Comparison of ENCODE assay signal across 8 cellular contexts in genomic region chr2:85596486-85597143, GRCh38. TPM values are rescaled to one million over a fixed set of nuclear protein-coding genes. Genes with fewer than 3 reads are reported as not detected.
DNase-seq lines count a peak whose midpoint lies in the region; ATAC-seq, FAIRE-seq and TF ChIP-seq lines count a peak whose summit lies in the region.
"Had no signal": no experiment of that assay in that cellular context is flagged by ENCODE, and none has a peak within 500 bp of the region (broad histone marks: within the 10 kb centered on the region; RNA-seq: fewer than 3 reads in every experiment).

No MANE protein-coding gene starts in this region.

- peak overlapping the region; percentile 18 for H3K27ac Mint-ChIP-seq in activated B cell treated with CpG ODN at 0.5 μM for 24 hours

- H3K4me3 ChIP-seq in HCT116 (replicated peaks in 1 of 2; ENCODE audit: low read depth in 1 of 2, low read length in 2 of 2) (peak overlapping the region; percentile 86 to 95), iPS-15b (ENCODE audit: low read depth, low read length) (peak overlapping the region; percentile 96), spleen (peak overlapping the region; percentile 59 to 86 (median 77))

- peaks cover 12 to 30% of the 10 kb centered on the region in 2 experiments for H3K4me1 ChIP-seq in HCT116 (ENCODE audit: control insufficient read depth in 1 of 2, insufficient read depth in 2 of 2, low read length in 2 of 2)
- peaks cover 4% of the 10 kb centered on the region for H3K4me1 ChIP-seq in iPS-15b (ENCODE audit: control insufficient read depth, insufficient read depth, low read length)
- H3K4me1 ChIP-seq in spleen, result peaks cover 21 to 92% (median 43%) of the 10 kb centered on the region in 6 donors

- H4K20me1 ChIP-seq in HCT116 (ENCODE audit: insufficient read depth), result no peaks in the 10 kb centered on the region

- TF ChIP-seq CTCF in HCT116 (IDR thresholded peaks at IDR 0.05 in 2 of 3, conservative IDR thresholded peaks at IDR 0.05 in 1 of 3; ENCODE audit: borderline replicate concordance in 1 of 3, insufficient read depth in 1 of 3, low read depth in 2 of 3, low read length in 2 of 3), result no peak
- TF ChIP-seq CTCF in activated B cell treated with CpG ODN at 0.5 μM for 24 hours (IDR thresholded peaks at IDR 0.05), result no peak
- no peak for TF ChIP-seq CTCF in spleen (IDR thresholded peaks at IDR 0.05 in 8 of 11, conservative IDR thresholded peaks at IDR 0.05 in 3 of 11)
- TF ChIP-seq CTCF in D721Med (IDR thresholded peaks at IDR 0.05; ENCODE audit: insufficient read depth, missing control alignments), result no peak

- no peaks in the 10 kb centered on the region for H3K9me2 ChIP-seq in HCT116 (ENCODE audit: insufficient read depth)

- WGBS in spleen, 5 donors, result 69 to 81% (median 74%) methylated on average over 3 of the region's 3 CpGs

- peak overlapping the region; percentile 90 for H3K4me2 ChIP-seq in HCT116 (ENCODE audit: low read length)

- CTCF ChIA-PET in HCT116 (lab: Charles Lee) (no interaction called here), activated B cell treated with CpG ODN at 0.5 μM for 24 hours (lab: Charles Lee) (no interaction called here)

- no peak overlapping the region for H2AFZ ChIP-seq in HCT116 (ENCODE audit: low read depth, low read length, poor library complexity, severe bottlenecking)

- TF ChIP-seq POLR2A in HCT116 (IDR thresholded peaks at IDR 0.05; ENCODE audit: borderline replicate concordance, extremely low read depth, insufficient read depth, insufficient read length), result no peak
- no peak for TF ChIP-seq POLR2A in spleen (IDR thresholded peaks at IDR 0.05)

- peak overlapping the region; percentile 82 for H3K9ac ChIP-seq in HCT116 (ENCODE audit: low read length)
- no peak overlapping the region for H3K9ac ChIP-seq in iPS-15b (ENCODE audit: low read depth, low read length)

- intact Hi-C loops in HCT116 (cut with micrococcal nuclease) (no loop called here), activated B cell treated with CpG ODN at 0.5 μM for 24 hours (cut with micrococcal nuclease) (no loop called here), spleen (cut with DNase I; ENCODE audit: low total_unique reads) (no loop called here)

- H3K4me3 Mint-ChIP-seq in activated B cell treated with CpG ODN at 0.5 μM for 24 hours, result peak overlapping the region; percentile 99

- POLR2A ChIA-PET in HCT116 (lab: Charles Lee) (no interaction called here), activated B cell treated with CpG ODN at 0.5 μM for 24 hours (lab: Charles Lee) (interaction anchor here (0.7 to 6.8 kb wide), 10 partner anchors 9 to 188 kb away, joined by 3 to 59 read pairs (median 18); partner anchors contain the start of genes C2orf68, GGCX, MAT2A and SH2D6)

- DNase-seq in HCT116 (ENCODE audit: low read depth, low spot score) (no peak), activated B cell treated with CpG ODN at 0.5 μM for 24 hours (no peak), spleen (no peak), D721Med (ENCODE audit: insufficient read length, low spot score) (no peak)
- DNase-seq: NCI-H524 had no signal

- ATAC-seq in HCT116 (no peak), activated B cell treated with CpG ODN at 0.5 μM for 24 hours (ENCODE audit: low read depth) (no peak), GM18873 (IDR thresholded peaks at IDR 0.05; ENCODE audit: low FRiP score, unreplicated experiment) (no peak), GM19351 (IDR thresholded peaks at IDR 0.05; ENCODE audit: unreplicated experiment) (no peak)

- no TSS peak for BruUV-seq in HCT116 (replicated peaks; lab: Mats Ljungman, UMichigan)

- H3K27me3 Mint-ChIP-seq in activated B cell treated with CpG ODN at 0.5 μM for 24 hours, result no peaks in the 10 kb centered on the region

- H3K79me2 ChIP-seq in HCT116 (ENCODE audit: insufficient read depth, low read length), result peaks cover 18% of the 10 kb centered on the region

- H3K36me3 ChIP-seq in HCT116 (ENCODE audit: control insufficient read depth in 1 of 2, insufficient read depth in 2 of 2, low read length in 2 of 2) (peaks cover 4 to 5% of the 10 kb centered on the region in 2 experiments; a peak in 3 of 4 replicates), iPS-15b (ENCODE audit: control insufficient read depth, insufficient read depth, low read length) (peaks cover 23% of the 10 kb centered on the region), spleen (peaks cover 0 to 53% (median 23%) of the 10 kb centered on the region in 6 donors)

- FAIRE-seq in D721Med (lab: Jason Lieb, UNC), result no peak

- H3K4me1 Mint-ChIP-seq in activated B cell treated with CpG ODN at 0.5 μM for 24 hours, result peaks cover 40% of the 10 kb centered on the region

- H3K27ac ChIP-seq in HCT116 (ENCODE audit: low read depth, low read length), result no peak overlapping the region
- H3K27ac ChIP-seq in spleen, result peak overlapping the region in 6 of 8 donors; percentile 90 to 97 (median 95)

- H3K27me3 ChIP-seq in HCT116 (ENCODE audit: insufficient read depth, low read length), result no peaks in the 10 kb centered on the region
- H3K27me3 ChIP-seq in iPS-15b (ENCODE audit: control insufficient read depth, insufficient read depth, low read length), result no peaks in the 10 kb centered on the region
- H3K27me3 ChIP-seq in spleen (replicated peaks in 1 of 7), result no peaks in the 10 kb centered on the region

- RAD21 ChIA-PET in HCT116 (lab: Charles Lee; ENCODE audit: low non-redundant PET in 1 of 2, low total read pairs in 2 of 2, uncharacterized antibody in 2 of 2, unreplicated experiment in 2 of 2), result no interaction called here

- H3K9me3 ChIP-seq in HCT116 (ENCODE audit: control insufficient read depth in 1 of 2, insufficient read depth in 1 of 2, low read depth in 1 of 2, low read length in 2 of 2), result no peaks in the 10 kb centered on the region
- no peaks in the 10 kb centered on the region for H3K9me3 ChIP-seq in iPS-15b (ENCODE audit: control insufficient read depth, insufficient read depth, low read length)
- H3K9me3 ChIP-seq in spleen, result no peaks in the 10 kb centered on the region

- no peaks in the 10 kb centered on the region for H3K9me3 Mint-ChIP-seq in activated B cell treated with CpG ODN at 0.5 μM for 24 hours

- TF ChIP-seq RAD21 in HCT116 (IDR thresholded peaks at IDR 0.05; ENCODE audit: low read depth), result no peak

- peaks cover 44% of the 10 kb centered on the region for H3K36me3 Mint-ChIP-seq in activated B cell treated with CpG ODN at 0.5 μM for 24 hours (ENCODE audit: low read depth)

TF ChIP-seq in HCT116, 20 proteins besides CTCF, POLR2A, EP300 and RAD21:
- TF ChIP-seq EZH2phosphoT487 (IDR thresholded peaks at IDR 0.05; ENCODE audit: borderline replicate concordance) (no peak), SRF (IDR thresholded peaks at IDR 0.05; ENCODE audit: low read depth) (no peak), MAX (IDR thresholded peaks at IDR 0.05) (no peak), JUND (IDR thresholded peaks at IDR 0.05) (no peak), CEBPB (IDR thresholded peaks at IDR 0.05; ENCODE audit: low read depth) (no peak), ZFX (IDR thresholded peaks at IDR 0.05) (no peak), EGR1 (IDR thresholded peaks at IDR 0.05; ENCODE audit: low read depth) (no peak), YY1 (IDR thresholded peaks at IDR 0.05; ENCODE audit: extremely low read depth, insufficient replicate concordance, low read depth, low read length) (no peak), ELF1 (IDR thresholded peaks at IDR 0.05; ENCODE audit: borderline replicate concordance, low read depth) (no peak), FOSL1 (IDR thresholded peaks at IDR 0.05; ENCODE audit: low read depth) (no peak)

RNA-seq across cellular contexts. Expression of gene RNF181, which starts 1.1 kb away (rescaled TPM):
- total RNA-seq in HCT116 (2021; ENCODE audit: unreplicated experiment) (77.5 TPM), activated B cell treated with CpG ODN at 0.5 μM for 24 hours (104 and 108 TPM in 2 replicates), spleen (100 to 1,000 TPM in 3 of 7 donors, 10 to 100 TPM in 4; 72.9 to 154 (median 82.1) TPM)
- polyA plus RNA-seq in HCT116 (2012), result 270 and 278 TPM in 2 replicates
- polyA plus RNA-seq in spleen, result 100 to 1,000 TPM; 139 to 184 (median 148) TPM

RNA-seq across cellular contexts. Expression of gene TMEM150A, which starts 5.9 kb away (rescaled TPM):
- 9.9 TPM for total RNA-seq in HCT116 (2021; ENCODE audit: unreplicated experiment)
- polyA plus RNA-seq in HCT116 (2012), result 6.5 and 8.0 TPM in 2 replicates
- total RNA-seq in activated B cell treated with CpG ODN at 0.5 μM for 24 hours, result 13.2 and 15.0 TPM in 2 replicates
- 10 to 100 TPM in 6 of 7 donors, 1 to 10 TPM in 1; 9.4 to 17.4 (median 11.2) TPM for total RNA-seq in spleen
- 10 to 100 TPM; 14.6 to 18.8 (median 14.8) TPM for polyA plus RNA-seq in spleen

RNA-seq across cellular contexts. Expression of gene VAMP5, which starts 12.4 kb away (rescaled TPM):
- total RNA-seq in HCT116 (2021; ENCODE audit: unreplicated experiment) (1.9 TPM), activated B cell treated with CpG ODN at 0.5 μM for 24 hours (8.8 and 11.4 TPM in 2 replicates), spleen (10 to 100 TPM; 58.5 to 89.1 (median 64.0) TPM)
- polyA plus RNA-seq in HCT116 (2012), result 2.5 and 5.1 TPM in 2 replicates
- 100 to 1,000 TPM in 2 of 3 donors, 10 to 100 TPM in 1; 71.0 to 129 (median 120) TPM for polyA plus RNA-seq in spleen

RNA-seq across cellular contexts. Expression of gene C2orf68, which starts 15.3 kb away (rescaled TPM):
- total RNA-seq in HCT116 (2021; ENCODE audit: unreplicated experiment), result 21.8 TPM
- polyA plus RNA-seq in HCT116 (2012), result 15.0 and 17.2 TPM in 2 replicates
- total RNA-seq in activated B cell treated with CpG ODN at 0.5 μM for 24 hours, result 49.7 and 61.5 TPM in 2 replicates
- 10 to 100 TPM; 22.2 to 45.2 (median 33.2) TPM for total RNA-seq in spleen
- 10 to 100 TPM; 16.0 to 25.3 (median 18.9) TPM for polyA plus RNA-seq in spleen

RNA-seq across cellular contexts. Expression of gene VAMP8, which starts 19.2 kb away (rescaled TPM):
- 52.6 TPM for total RNA-seq in HCT116 (2021; ENCODE audit: unreplicated experiment)
- 69.9 and 85.7 TPM in 2 replicates for polyA plus RNA-seq in HCT116 (2012)
- 128 and 145 TPM in 2 replicates for total RNA-seq in activated B cell treated with CpG ODN at 0.5 μM for 24 hours
- 100 to 1,000 TPM; 119 to 179 (median 145) TPM for total RNA-seq in spleen
- 100 to 1,000 TPM; 223 to 401 (median 350) TPM for polyA plus RNA-seq in spleen
